ENCODE assay signal across 8 cellular contexts in genomic region chrX:49166914-49167739, GRCh38. TPM values are rescaled to one million over a fixed set of nuclear protein-coding genes. Genes with fewer than 3 reads are reported as not detected.
DNase-seq lines count a peak whose midpoint lies in the region; ATAC-seq and TF ChIP-seq lines count a peak whose summit lies in the region.

No MANE protein-coding gene starts in this region.

- H3K4me3 ChIP-seq in H7 (ENCODE audit: insufficient read depth, low read depth, low read length) (peak overlapping the region; percentile 39), NT2/D1 (ENCODE audit: insufficient read length, low read depth) (peak overlapping the region; percentile 29), esophagus muscularis mucosa (peak overlapping the region; percentile 47 to 60 (median 52)), tibial artery (peak overlapping the region; percentile 54 to 58)

- 35% methylated on average over 20 of the region's 35 CpGs for WGBS in esophagus muscularis mucosa

- H3K9ac ChIP-seq in NT2/D1 (ENCODE audit: insufficient read length, low read depth), result peak overlapping the region; percentile 51

- no peak for TF ChIP-seq POLR2A in esophagus muscularis mucosa (IDR thresholded peaks at IDR 0.05; ENCODE audit: low read depth)

- intact Hi-C loops in esophagus muscularis mucosa (cut with DNase I) (loop anchor here (10.0 kb wide), 1 partner anchor 1512 kb away; the partner anchor contains the start of genes ELK1 and UXT), tibial artery (cut with DNase I; ENCODE audit: low total_unique reads) (no loop called here)

- ATAC-seq in naive thymus-derived CD8-positive, alpha-beta T cell, result peak; percentile 26 to 42

- H3K9me3 Mint-ChIP-seq in naive thymus-derived CD8-positive, alpha-beta T cell, result no peaks in the 10 kb centered on the region

- H3K36me3 Mint-ChIP-seq in naive thymus-derived CD8-positive, alpha-beta T cell, result no peaks in the 10 kb centered on the region

- no peak for TF ChIP-seq EP300 in esophagus muscularis mucosa (IDR thresholded peaks at IDR 0.05)

- peak in 9 of 14 donors; percentile 14 to 67 (median 40) for DNase-seq in C1 segment of cervical spinal cord (lab: John Stamatoyannopoulos, UW)
- peak; percentile 50 for DNase-seq in H7
- no peak for DNase-seq in NT2/D1 (ENCODE audit: low read depth, low spot score)
- DNase-seq in activated T-cell treated with anti-CD3 and anti-CD28 coated beads for 48 hours (ENCODE audit: low read depth), result peak; percentile 61
- DNase-seq in esophagus muscularis mucosa (ENCODE audit: extremely low spot score), result no peak
- peak in 9 of 10 donors; percentile 17 to 76 (median 41) for DNase-seq in naive thymus-derived CD8-positive, alpha-beta T cell
- DNase-seq in tibial artery, result peak; percentile 81 to 96
- DNase-seq in DMS153 (lab: John Stamatoyannopoulos, UW), result no peak

- H3K4me1 Mint-ChIP-seq in naive thymus-derived CD8-positive, alpha-beta T cell, result peaks cover 15 to 36% (median 31%) of the 10 kb centered on the region in 4 donors

- no peaks in the 10 kb centered on the region for H3K9me3 ChIP-seq in NT2/D1 (ENCODE audit: insufficient read depth, low read length)
- H3K9me3 ChIP-seq in esophagus muscularis mucosa, result no peaks in the 10 kb centered on the region
- H3K9me3 ChIP-seq in tibial artery, result no peaks in the 10 kb centered on the region

- no peaks in the 10 kb centered on the region for H3K27me3 Mint-ChIP-seq in naive thymus-derived CD8-positive, alpha-beta T cell

- no peak for TF ChIP-seq CTCF in esophagus muscularis mucosa (IDR thresholded peaks at IDR 0.05)
- no peak for TF ChIP-seq CTCF in tibial artery (IDR thresholded peaks at IDR 0.05)

- POLR2A ChIA-PET in naive thymus-derived CD8-positive, alpha-beta T cell (lab: Charles Lee), result interaction anchor here (0.6 to 2.3 kb wide), 8 partner anchors 12 to 712 kb away, joined by 3 to 21 read pairs (median 6); partner anchors contain the start of genes OTUD5, PPP1R3F, USP27X and WDR45

- H3K27ac ChIP-seq in esophagus muscularis mucosa (replicated peaks in 1 of 4), result peak overlapping the region; percentile 86 to 91 (median 90)
- peak overlapping the region; percentile 90 to 97 for H3K27ac ChIP-seq in tibial artery

- H3K4me3 Mint-ChIP-seq in naive thymus-derived CD8-positive, alpha-beta T cell, result peak overlapping the region; percentile 82 to 92 (median 86)

- H3K36me3 ChIP-seq in H7 (replicated peaks; ENCODE audit: control insufficient read depth, insufficient read depth, low read length) (no peaks in the 10 kb centered on the region), NT2/D1 (ENCODE audit: insufficient read depth, insufficient read length, low read length) (no peaks in the 10 kb centered on the region), esophagus muscularis mucosa (no peaks in the 10 kb centered on the region), tibial artery (no peaks in the 10 kb centered on the region)

- H3K27ac Mint-ChIP-seq in naive thymus-derived CD8-positive, alpha-beta T cell, result peak overlapping the region; percentile 78 to 97 (median 94)

- H3K4me1 ChIP-seq in NT2/D1 (ENCODE audit: insufficient read depth, insufficient read length), result peaks cover 8% of the 10 kb centered on the region
- H3K4me1 ChIP-seq in esophagus muscularis mucosa, result peaks cover 3 to 49% (median 31%) of the 10 kb centered on the region in 4 donors
- peaks cover 0 to 25% (median 9%) of the 10 kb centered on the region in 4 donors for H3K4me1 ChIP-seq in tibial artery

- peaks cover 30% of the 10 kb centered on the region for H3K27me3 ChIP-seq in H7 (ENCODE audit: control insufficient read depth, insufficient read depth, low read length)
- peaks cover 11% of the 10 kb centered on the region for H3K27me3 ChIP-seq in NT2/D1 (ENCODE audit: insufficient read depth, insufficient read length)
- H3K27me3 ChIP-seq in esophagus muscularis mucosa, result no peaks in the 10 kb centered on the region
- no peaks in the 10 kb centered on the region for H3K27me3 ChIP-seq in tibial artery

RNA-seq across cellular contexts. Expression of gene MAGIX, which starts 4.6 kb away (rescaled TPM):
- 0.21 and 1.00 TPM in 2 replicates for total RNA-seq in H7 (2014; rRNA removed; shearing (Covaris generic))
- 1 to 10 TPM; 1.5 to 4.2 (median 3.6) TPM for total RNA-seq in esophagus muscularis mucosa
- 1 to 10 TPM in 1 of 2 experiments, under 1 TPM in 1; 0.96 to 1.2 TPM for total RNA-seq in naive thymus-derived CD8-positive, alpha-beta T cell
- polyA plus RNA-seq in naive thymus-derived CD8-positive, alpha-beta T cell, result under 1 TPM; 0.52 to 0.77 (median 0.71) TPM

RNA-seq across cellular contexts. Expression of gene PLP2, which starts 4.6 kb away (rescaled TPM):
- 1.1 and 1.5 TPM in 2 replicates for total RNA-seq in H7 (2014; rRNA removed; shearing (Covaris generic))
- 100 to 1,000 TPM in 1 of 4 donors, 10 to 100 TPM in 3; 55.3 to 101 (median 76.3) TPM for total RNA-seq in esophagus muscularis mucosa
- 1 to 10 TPM; 6.4 to 6.7 TPM for total RNA-seq in naive thymus-derived CD8-positive, alpha-beta T cell
- polyA plus RNA-seq in naive thymus-derived CD8-positive, alpha-beta T cell, result 100 to 1,000 TPM; 117 to 141 (median 119) TPM

RNA-seq across cellular contexts. Expression of gene PRICKLE3, which starts 19.0 kb away (rescaled TPM):
- 8.9 and 13.9 TPM in 2 replicates for total RNA-seq in H7 (2014; rRNA removed; shearing (Covaris generic))
- 10 to 100 TPM in 3 of 4 donors, 1 to 10 TPM in 1; 7.6 to 16.2 (median 12.3) TPM for total RNA-seq in esophagus muscularis mucosa
- total RNA-seq in naive thymus-derived CD8-positive, alpha-beta T cell, result 10 to 100 TPM in 1 of 2 experiments, 1 to 10 TPM in 1; 8.5 to 10.1 TPM
- polyA plus RNA-seq in naive thymus-derived CD8-positive, alpha-beta T cell, result 1 to 10 TPM; 1.3 to 2.9 (median 2.0) TPM

RNA-seq across cellular contexts. Expression of gene SYP, which starts 32.9 kb away (rescaled TPM):
- 1.7 and 1.9 TPM in 2 replicates for total RNA-seq in H7 (2014; rRNA removed; shearing (Covaris generic))
- 10 to 100 TPM in 1 of 4 donors, 1 to 10 TPM in 3; 4.5 to 12.0 (median 6.1) TPM for total RNA-seq in esophagus muscularis mucosa
- under 1 TPM; 0.34 to 0.58 TPM for total RNA-seq in naive thymus-derived CD8-positive, alpha-beta T cell
- under 1 TPM; 0.27 to 0.41 (median 0.40) TPM for polyA plus RNA-seq in naive thymus-derived CD8-positive, alpha-beta T cell

RNA-seq across cellular contexts. Expression of gene GPKOW, which starts 43.6 kb away (rescaled TPM):
- total RNA-seq in H7 (2014; rRNA removed; shearing (Covaris generic)), result 24.4 and 31.4 TPM in 2 replicates
- total RNA-seq in esophagus muscularis mucosa, result 10 to 100 TPM; 27.8 to 43.8 (median 32.4) TPM
- total RNA-seq in naive thymus-derived CD8-positive, alpha-beta T cell, result 10 to 100 TPM; 18.2 to 18.6 TPM
- polyA plus RNA-seq in naive thymus-derived CD8-positive, alpha-beta T cell, result 10 to 100 TPM; 17.7 to 31.1 (median 27.9) TPM

Comparison
In these comparisons a context has a peak if more than half of its experiments do, and no peak if none do; other contexts are left out.
1. DNase-seq: peak in C1 segment of cervical spinal cord (9 of 14), H7 (single experiment), activated T-cell treated with anti-CD3 and anti-CD28 coated beads for 48 hours (single experiment), naive thymus-derived CD8-positive, alpha-beta T cell (9 of 10) and tibial artery (2 of 2); none in NT2/D1 (single experiment), esophagus muscularis mucosa (single experiment) and DMS153 (single experiment).
2. RNA of gene PLP2, which starts 4.6 kb away (total RNA-seq): 55.3 to 101 TPM in esophagus muscularis mucosa; 6.4 to 6.7 TPM in naive thymus-derived CD8-positive, alpha-beta T cell and 1.1 to 1.5 TPM in H7; every median in the first group is over 4 times any median in the second.
3. Peak in every context shown above with its lines, with median percentiles within 50 percentile points of each other: H3K4me3 ChIP-seq.